Comparison of ENCODE assay signal across 23 cellular contexts in the genomic region with DNA sequence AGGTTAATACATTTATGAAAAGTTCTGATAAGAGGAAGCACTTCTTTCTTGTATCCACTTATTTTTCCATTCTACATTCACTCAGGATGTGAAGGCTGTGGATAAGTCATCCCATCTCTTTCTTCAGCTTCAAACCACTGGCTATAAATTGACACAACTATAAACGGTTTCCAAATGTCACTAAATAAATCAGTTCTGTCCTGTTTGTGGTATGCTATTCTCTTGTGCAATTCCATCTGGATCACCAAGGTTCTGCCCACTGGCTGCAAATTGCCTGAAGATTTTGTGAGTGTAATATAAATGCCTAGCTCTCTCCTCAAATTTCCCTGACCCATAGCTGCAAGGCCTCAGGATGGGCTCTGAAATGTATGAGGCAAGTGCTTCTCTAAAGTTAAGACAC. TPM values are rescaled to one million over a fixed set of nuclear protein-coding genes. Genes with fewer than 3 reads are reported as not detected.
"Had no signal": no experiment of that assay in that cellular context is flagged by ENCODE, and none has a peak within 500 bp of the region (broad histone marks: within the 10 kb centered on the region; RNA-seq: fewer than 3 reads in every experiment).

No MANE protein-coding gene starts in this region.

- DNase-seq: activated CD4-positive, alpha-beta T cell treated with anti-CD3 and anti-CD28 coated beads, Interleukin-2, amount 10 ng/mL, durations not matched to agents 24 days and 14 days; activated CD4-positive, CD25-positive, alpha-beta regulatory T cell; activated CD8-positive, alpha-beta memory T cell treated with anti-CD3 and anti-CD28 coated beads, Interleukin-2, amount 50 U/mL, for 4 hours; activated CD8-positive, alpha-beta T cell treated with anti-CD3 and anti-CD28 coated beads, Interleukin-2, amount 10 ng/mL, durations not matched to agents 7 days and 5 days; activated effector memory CD4-positive, alpha-beta T cell treated with anti-CD3 and anti-CD28 coated beads, Interleukin-2, amount 50 U/mL, for 16 hours; activated T-cell treated with anti-CD3 and anti-CD28 coated beads, Interleukin-2, amount 50 U/mL, for 48 hours; amygdala; body of pancreas; central memory CD4-positive, alpha-beta T cell; cortex of kidney; effector CD4-positive, alpha-beta T cell; left colon; naive thymus-derived CD8-positive, alpha-beta T cell; posterior cingulate gyrus; right cardiac atrium; stimulated activated naive CD8-positive, alpha-beta T cell treated with anti-CD3 and anti-CD28 coated beads, Interleukin-15, Interleukin-2, amounts not matched to agents 100 U/mL and 50 U/mL, for 24 hours had no signal

- H3K27me3 ChIP-seq: body of pancreas, neutrophil, suprapubic skin had no signal

- H3K4me3 ChIP-seq: body of pancreas, smooth muscle cell, suprapubic skin had no signal

- ATAC-seq: activated CD8-positive, alpha-beta T cell treated with anti-CD3 and anti-CD28 coated beads, Interleukin-2, amount 10 ng/mL, durations not matched to agents 7 days and 5 days; activated naive CD4-positive, alpha-beta T cell treated with anti-CD3 and anti-CD28 coated beads, Interleukin-2, amount 50 U/mL, for 72 hours; body of pancreas; left colon; naive thymus-derived CD8-positive, alpha-beta T cell; right cardiac atrium; stimulated activated naive CD8-positive, alpha-beta T cell treated with anti-CD3 and anti-CD28 coated beads, Interleukin-15, Interleukin-2, amounts not matched to agents 100 U/mL and 50 U/mL, for 24 hours had no signal

- H3K9me3 ChIP-seq: body of pancreas, neutrophil, suprapubic skin had no signal

- H3K4me1 ChIP-seq: body of pancreas, suprapubic skin had no signal

- H3K36me3 ChIP-seq: neutrophil, suprapubic skin had no signal

- H3K27ac ChIP-seq: body of pancreas, neutrophil, suprapubic skin had no signal

RNA-seq across cellular contexts. Expression of a gene that starts 7.1 kb away (rescaled TPM):
- total RNA-seq: activated CD4-positive, alpha-beta T cell treated with anti-CD3 and anti-CD28 coated beads, Interleukin-2, amount 10 ng/mL, durations not matched to agents 24 days and 14 days; activated CD8-positive, alpha-beta T cell treated with anti-CD3 and anti-CD28 coated beads, Interleukin-2, amount 10 ng/mL, durations not matched to agents 7 days and 5 days; activated naive CD4-positive, alpha-beta T cell treated with anti-CD3 and anti-CD28 coated beads, Interleukin-2, amount 50 U/mL, for 72 hours; endothelial cell of umbilical vein; lung microvascular endothelial cell; mononuclear cell; naive thymus-derived CD8-positive, alpha-beta T cell; smooth muscle cell had no signal
- polyA plus RNA-seq: endothelial cell of umbilical vein, smooth muscle cell had no signal
